In the genomic region with DNA sequence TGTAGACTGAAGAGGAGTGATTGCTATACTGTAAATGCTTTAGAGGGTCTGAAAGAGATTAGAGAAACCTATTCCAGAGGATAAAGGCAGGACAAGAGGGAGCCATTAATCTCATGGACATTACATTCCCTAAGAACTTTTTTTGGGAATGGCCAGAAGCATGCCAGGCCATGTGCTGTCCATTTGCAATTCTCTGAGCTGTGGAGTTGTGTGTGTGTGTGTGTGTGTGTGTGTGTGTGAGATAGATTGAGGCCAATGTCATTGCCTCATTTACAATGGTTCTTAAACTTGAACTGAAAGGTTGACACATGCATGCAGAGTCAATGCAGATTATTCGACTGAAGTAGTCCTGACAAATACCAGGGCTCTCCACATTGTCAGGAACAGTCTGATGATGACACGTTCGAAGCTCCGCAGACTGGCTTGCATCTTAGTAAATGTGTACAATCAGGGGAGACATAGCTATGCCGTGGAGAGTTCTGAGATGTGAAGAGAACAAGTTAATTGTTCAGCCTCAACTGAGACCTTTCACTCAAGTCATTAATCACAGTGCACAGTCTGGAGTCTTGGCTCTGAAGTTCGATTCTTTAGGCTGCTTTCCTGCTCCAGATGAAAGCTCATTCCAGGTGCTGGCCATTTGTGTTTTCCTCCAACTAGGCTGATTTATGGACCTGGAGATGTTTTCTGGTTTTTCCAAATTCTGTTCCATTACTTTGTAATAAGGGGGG, we compare ENCODE assay signal across 32 cellular contexts.
DNase-seq lines count a peak whose midpoint lies in the region; ATAC-seq and TF ChIP-seq lines count a peak whose summit lies in the region.
"Had no signal": no experiment of that assay in that cellular context is flagged by ENCODE, and none has a peak within 500 bp of the region (broad histone marks: within the 10 kb centered on the region; RNA-seq: fewer than 3 reads in every experiment).

No MANE protein-coding gene starts in this region.

- H3K4me1 ChIP-seq in cardiac muscle cell (ENCODE audit: low read depth) = peaks cover 17% of the 10 kb centered on the region
- peaks cover 3% of the 10 kb centered on the region for H3K4me1 ChIP-seq in right cardiac atrium (ENCODE audit: control insufficient read depth, insufficient read depth, low read length)
- H3K4me1 ChIP-seq in muscle layer of colon (ENCODE audit: insufficient read depth, low read length) = peaks cover 46% of the 10 kb centered on the region
- H3K4me1 ChIP-seq in stomach = no peaks in the 10 kb centered on the region
- H3K4me1 ChIP-seq: esophagus muscularis mucosa had no signal

- no peak for ATAC-seq in right cardiac atrium
- ATAC-seq in GM18519 (IDR thresholded peaks at IDR 0.05; ENCODE audit: low FRiP score, unreplicated experiment) = no peak
- ATAC-seq: effector memory CD8-positive, alpha-beta T cell; left lobe of liver had no signal

- H3K27ac Mint-ChIP-seq in chondrocyte (ENCODE audit: unreplicated experiment) = peak overlapping the region; percentile 93
- H3K27ac Mint-ChIP-seq: activated naive CD4-positive, alpha-beta T cell treated with anti-CD3 and anti-CD28 coated beads, Interleukin-2, amount 10 ng/mL, durations not matched to agents 7 days and 5 days; CD4-positive, alpha-beta memory T cell; effector memory CD8-positive, alpha-beta T cell; H9; IgD-negative memory B cell; immature natural killer cell; naive B cell had no signal

- H3K4me1 Mint-ChIP-seq in chondrocyte (ENCODE audit: low read depth) = peaks cover 38% of the 10 kb centered on the region
- H3K4me1 Mint-ChIP-seq: activated naive CD4-positive, alpha-beta T cell treated with anti-CD3 and anti-CD28 coated beads, Interleukin-2, amount 10 ng/mL, durations not matched to agents 7 days and 5 days; CD4-positive, alpha-beta memory T cell; IgD-negative memory B cell; immature natural killer cell; naive B cell had no signal

- no peak for TF ChIP-seq CTCF in cardiac muscle cell (IDR thresholded peaks at IDR 0.05; ENCODE audit: low read depth, low read length)
- TF ChIP-seq CTCF in chondrocyte (IDR thresholded peaks at IDR 0.05) = no peak
- TF ChIP-seq CTCF in stomach (IDR thresholded peaks at IDR 0.05) = no peak

- H3K36me3 ChIP-seq in cardiac muscle cell (no peaks in the 10 kb centered on the region), muscle layer of colon (ENCODE audit: insufficient read depth, low read length) (no peaks in the 10 kb centered on the region), stomach (no peaks in the 10 kb centered on the region)
- H3K36me3 ChIP-seq: esophagus muscularis mucosa had no signal

- H3K4me3 ChIP-seq in cardiac muscle cell (no peak overlapping the region), right cardiac atrium (ENCODE audit: low read length) (no peak overlapping the region), muscle layer of colon (ENCODE audit: low read depth in 1 of 2, low read length in 2 of 2) (no peak overlapping the region), stomach (no peak overlapping the region)
- H3K4me3 ChIP-seq: coronary artery, esophagus muscularis mucosa had no signal

- no peak for TF ChIP-seq POLR2A in stomach (IDR thresholded peaks at IDR 0.05)

- 62% methylated on average over 6 of the region's 6 CpGs for WGBS in right cardiac atrium
- 69 to 84% (median 80%) methylated on average over 6 of the region's 6 CpGs for WGBS in stomach, 5 donors

- H3K27me3 ChIP-seq in cardiac muscle cell (no peaks in the 10 kb centered on the region), right cardiac atrium (ENCODE audit: control insufficient read depth, insufficient read depth) (no peaks in the 10 kb centered on the region), muscle layer of colon (ENCODE audit: control insufficient read depth in 1 of 2, insufficient read depth in 2 of 2, low read length in 2 of 2) (no peaks in the 10 kb centered on the region), stomach (no peaks in the 10 kb centered on the region)
- H3K27me3 ChIP-seq: esophagus muscularis mucosa had no signal

- H3K9me3 ChIP-seq in cardiac muscle cell (ENCODE audit: low read depth) (no peaks in the 10 kb centered on the region), right cardiac atrium (ENCODE audit: control insufficient read depth, low read length) (no peaks in the 10 kb centered on the region), muscle layer of colon (ENCODE audit: low read length) (no peaks in the 10 kb centered on the region), stomach (no peaks in the 10 kb centered on the region)
- H3K9me3 ChIP-seq: esophagus muscularis mucosa had no signal

- H3K27me3 Mint-ChIP-seq in chondrocyte (ENCODE audit: low read depth) = no peaks in the 10 kb centered on the region
- H3K27me3 Mint-ChIP-seq: activated naive CD4-positive, alpha-beta T cell treated with anti-CD3 and anti-CD28 coated beads, Interleukin-2, amount 10 ng/mL, durations not matched to agents 7 days and 5 days; CD4-positive, alpha-beta memory T cell; effector memory CD8-positive, alpha-beta T cell; IgD-negative memory B cell had no signal

- H3K36me3 Mint-ChIP-seq in chondrocyte (ENCODE audit: low read depth) = no peaks in the 10 kb centered on the region
- H3K36me3 Mint-ChIP-seq: activated naive CD4-positive, alpha-beta T cell treated with anti-CD3 and anti-CD28 coated beads, Interleukin-2, amount 10 ng/mL, durations not matched to agents 7 days and 5 days; CD4-positive, alpha-beta memory T cell; IgD-negative memory B cell; immature natural killer cell; naive B cell had no signal

- no peaks in the 10 kb centered on the region for H3K9me3 Mint-ChIP-seq in chondrocyte (ENCODE audit: low read depth)
- H3K9me3 Mint-ChIP-seq: H9 had no signal

- intact Hi-C loops in right cardiac atrium (cut with DNase I) (no loop called here), stomach (cut with DNase I; ENCODE audit: low total_unique reads) (no loop called here)

- H3K27ac ChIP-seq in cardiac muscle cell (peak overlapping the region; percentile 11), right cardiac atrium (ENCODE audit: low read length) (no peak overlapping the region), muscle layer of colon (ENCODE audit: low read depth, low read length) (peak overlapping the region; percentile 50), stomach (no peak overlapping the region)
- H3K27ac ChIP-seq: coronary artery, esophagus muscularis mucosa had no signal

- H3K9ac ChIP-seq in muscle layer of colon (ENCODE audit: low read length) = no peak overlapping the region

- TF ChIP-seq EP300 in stomach (IDR thresholded peaks at IDR 0.05) = no peak

- DNase-seq in cardiac muscle cell (ENCODE audit: low read depth in 1 of 2, low spot score in 1 of 2) (peak in 1 of 2 donors; percentile 83), right cardiac atrium (no peak), chondrocyte (ENCODE audit: low spot score) (no peak), stomach (no peak), germinal center (ENCODE audit: low spot score) (no peak)
- DNase-seq in stimulated activated naive CD4-positive, alpha-beta T cell treated with Interleukin-2 at 50 U/mL for 16 hours (lab: John Stamatoyannopoulos, UW) = no peak
- DNase-seq: 8988T; activated CD4-positive, alpha-beta T cell treated with anti-CD3 and anti-CD28 coated beads, Interleukin-2, amount 50 U/mL, for 4 hours; activated CD4-positive, CD25-positive, alpha-beta regulatory T cell; activated naive CD4-positive, alpha-beta T cell treated with anti-CD3 and anti-CD28 coated beads, Interleukin-2, amount 10 ng/mL, durations not matched to agents 7 days and 5 days; AML-193; amniotic stem cell; CD4-positive, alpha-beta memory T cell; effector memory CD8-positive, alpha-beta T cell; H9; hypothalamus; immature natural killer cell; mesendoderm; naive B cell; NCI-H1092; NCI-H187; NCI-H2171; NCI-H524; retina; Right ventricle myocardium superior; stimulated activated naive CD4-positive, alpha-beta T cell had no signal

- no peak overlapping the region for H3K4me3 Mint-ChIP-seq in chondrocyte (ENCODE audit: unreplicated experiment)
- H3K4me3 Mint-ChIP-seq: activated naive CD4-positive, alpha-beta T cell treated with anti-CD3 and anti-CD28 coated beads, Interleukin-2, amount 10 ng/mL, durations not matched to agents 7 days and 5 days; CD4-positive, alpha-beta memory T cell; effector memory CD8-positive, alpha-beta T cell; H9; IgD-negative memory B cell; immature natural killer cell; naive B cell had no signal

Comparison
In these comparisons a context has a peak if more than half of its experiments do, and no peak if none do; other contexts are left out.
1. H3K27ac ChIP-seq: peak in cardiac muscle cell (single experiment) and muscle layer of colon (single experiment); none in right cardiac atrium (single experiment) and stomach (0 of 5).